Comparison of ENCODE assay signal across 22 cellular contexts in the genomic region with DNA sequence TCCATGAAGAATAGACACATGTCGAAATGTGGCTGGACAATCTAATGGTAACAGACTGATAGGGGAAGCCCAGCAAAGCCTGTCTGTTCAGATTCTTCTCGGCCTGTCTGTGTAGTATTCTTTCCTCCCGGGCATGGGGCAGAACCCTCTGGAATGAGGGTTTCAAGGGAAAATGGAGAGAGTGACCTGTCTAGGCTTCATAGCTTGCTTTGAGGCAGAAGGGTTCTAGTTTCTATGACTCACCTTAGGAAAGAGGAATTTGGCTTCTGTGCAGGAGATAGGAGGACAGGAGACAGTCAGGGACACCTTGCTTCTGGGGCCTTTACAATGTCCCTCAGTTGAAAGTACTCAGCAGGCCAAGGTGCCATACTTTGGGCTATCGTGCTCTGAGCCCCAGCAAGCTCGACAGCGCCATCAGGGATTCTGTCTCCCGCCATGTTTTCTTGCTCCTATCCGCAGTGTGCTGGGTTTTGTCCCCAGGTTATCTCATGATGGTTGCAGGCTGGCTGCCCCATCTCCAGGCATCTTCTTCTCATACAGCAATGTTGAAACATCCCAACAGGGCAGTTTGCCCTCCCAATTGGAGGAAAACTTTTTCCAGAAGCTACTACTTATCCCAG.
DNase-seq lines count a peak whose midpoint lies in the region; ATAC-seq, FAIRE-seq and TF ChIP-seq lines count a peak whose summit lies in the region.
"Had no signal": no experiment of that assay in that cellular context is flagged by ENCODE, and none has a peak within 500 bp of the region (broad histone marks: within the 10 kb centered on the region; RNA-seq: fewer than 3 reads in every experiment).

No MANE protein-coding gene starts in this region.

- H3K4me3 Mint-ChIP-seq in Caco-2 (ENCODE audit: unreplicated experiment), result no peak overlapping the region
- H3K4me3 Mint-ChIP-seq: B cell; CD4-positive, CD25-positive, alpha-beta regulatory T cell; CD8-positive, alpha-beta T cell had no signal

- no peak overlapping the region for H2AK5ac ChIP-seq in H1 (ENCODE audit: low read depth, low read length)
- H2AK5ac ChIP-seq in trophoblast cell (ENCODE audit: low read length), result no peak overlapping the region

- FAIRE-seq in H1 (lab: Jason Lieb, UNC), result no peak
- FAIRE-seq: A204.1, GM12892 had no signal

- H3K23ac ChIP-seq in H1 (ENCODE audit: insufficient read length) (no peak overlapping the region), trophoblast cell (ENCODE audit: low read length) (no peak overlapping the region)

- H2BK5ac ChIP-seq in H1 (ENCODE audit: low read depth, low read length), result no peak overlapping the region
- H2BK5ac ChIP-seq in trophoblast cell (ENCODE audit: low read depth, low read length, poor library complexity), result peak overlapping the region; percentile 87

- no peak for TF ChIP-seq EP300 in H1 (IDR thresholded peaks at IDR 0.05; ENCODE audit: borderline replicate concordance in 1 of 2, low read depth in 2 of 2, low read length in 2 of 2)

- no peak overlapping the region for H3K27ac ChIP-seq in PC-9
- H3K27ac ChIP-seq in H1 (ENCODE audit: low read depth, low read length), result no peak overlapping the region
- peak overlapping the region; percentile 86 for H3K27ac ChIP-seq in trophoblast cell (ENCODE audit: low read depth, low read length)
- H3K27ac ChIP-seq: 22Rv1, BLaER1, C4-2B had no signal

- H3K36me3 ChIP-seq in Caco-2 (ENCODE audit: control insufficient read depth, insufficient read depth, low read length) (no peaks in the 10 kb centered on the region), PC-9 (ENCODE audit: low read depth) (no peaks in the 10 kb centered on the region), H1 (ENCODE audit: control insufficient read depth in 2 of 4, insufficient read depth in 4 of 4, low read length in 3 of 4) (no peaks in the 10 kb centered on the region), trophoblast cell (ENCODE audit: control insufficient read depth in 1 of 2, insufficient read depth in 2 of 2, low read length in 2 of 2) (no peaks in the 10 kb centered on the region)
- H3K36me3 ChIP-seq: BLaER1 had no signal

- no peaks in the 10 kb centered on the region for H3K4me1 ChIP-seq in Caco-2
- peaks cover 16% of the 10 kb centered on the region for H3K4me1 ChIP-seq in PC-9 (replicated peaks; ENCODE audit: insufficient read depth)
- peaks cover 0 to 2% (median 0%) of the 10 kb centered on the region in 4 experiments; a peak in 2 of 7 replicates for H3K4me1 ChIP-seq in H1 (replicated peaks in 1 of 4; ENCODE audit: control insufficient read depth in 3 of 4, insufficient read depth in 4 of 4, low read length in 3 of 4)
- peaks cover 3 to 9% of the 10 kb centered on the region in 2 experiments for H3K4me1 ChIP-seq in trophoblast cell (ENCODE audit: control insufficient read depth in 1 of 2, insufficient read depth in 2 of 2, low read length in 2 of 2)
- H3K4me1 ChIP-seq: BLaER1 had no signal

- no peak overlapping the region for H3K56ac ChIP-seq in H1 (replicated peaks; ENCODE audit: insufficient read length, low read depth, low read length)

- H2BK20ac ChIP-seq in H1 (ENCODE audit: low read length), result peak overlapping the region; percentile 72; the same call in 1 of the 2 replicates

- H2BK15ac ChIP-seq in H1 (ENCODE audit: low read length), result no peak overlapping the region

- H4K12ac ChIP-seq in trophoblast cell (ENCODE audit: low read depth, low read length), result no peak overlapping the region

- H2BK12ac ChIP-seq in H1 (ENCODE audit: low read depth, low read length), result no peak overlapping the region; the same call in 1 of the 2 replicates
- H2BK12ac ChIP-seq in trophoblast cell (ENCODE audit: low read length), result no peak overlapping the region

- H3K18ac ChIP-seq in H1 (ENCODE audit: extremely low read depth, low read length) (no peak overlapping the region), trophoblast cell (ENCODE audit: low read length) (peak overlapping the region; percentile 4)

- POLR2A ChIA-PET in Caco-2 (lab: Charles Lee), result no interaction called here
- POLR2A ChIA-PET in PC-9 (lab: Charles Lee; ENCODE audit: unreplicated experiment), result no interaction called here
- POLR2A ChIA-PET in H1 (lab: Charles Lee; ENCODE audit: partially characterized antibody), result no interaction called here

- H4K5ac ChIP-seq in H1 (ENCODE audit: insufficient read length, low read depth, low read length), result no peak overlapping the region

- peaks cover 3% of the 10 kb centered on the region for H3K27me3 Mint-ChIP-seq in Caco-2 (ENCODE audit: insufficient read depth, unreplicated experiment)

- H3K9ac ChIP-seq in H1 (replicated peaks in 1 of 4; ENCODE audit: extremely low read depth in 1 of 4, low read depth in 3 of 4, low read length in 3 of 4) (no peak overlapping the region), trophoblast cell (ENCODE audit: low read length) (no peak overlapping the region)
- H3K9ac ChIP-seq: BLaER1 had no signal

- H2AFZ ChIP-seq in PC-9 (no peak overlapping the region), H1 (ENCODE audit: low read length) (peak overlapping the region; percentile 79; the same call in 1 of the 2 replicates), trophoblast cell (ENCODE audit: insufficient read depth, low read length, poor library complexity) (no peak overlapping the region)

- no peaks in the 10 kb centered on the region for H3K36me3 Mint-ChIP-seq in Caco-2 (ENCODE audit: insufficient read depth, unreplicated experiment)
- H3K36me3 Mint-ChIP-seq: CD4-positive, CD25-positive, alpha-beta regulatory T cell; CD8-positive, alpha-beta T cell had no signal

- intact Hi-C loops in Caco-2 (cut with micrococcal nuclease; ENCODE audit: unreplicated experiment) (no loop called here), PC-9 (cut with micrococcal nuclease; ENCODE audit: unreplicated experiment) (no loop called here)

- H3K23me2 ChIP-seq in H1 (ENCODE audit: low read depth, low read length), result no peaks in the 10 kb centered on the region

- H2BK120ac ChIP-seq in H1 (replicated peaks; ENCODE audit: low read depth, low read length) (no peak overlapping the region), trophoblast cell (ENCODE audit: insufficient read depth, low read length, poor library complexity) (peak overlapping the region; percentile 50)

- DNase-seq in Caco-2 (peak; percentile 7 to 39), PC-9 (peak; percentile 15 to 31), H1 (ENCODE audit: low read depth in 1 of 2, low spot score in 2 of 2) (no peak), trophoblast cell (peak; percentile 97 to 99), SKM-1 treated with dmso at 0.1 percent for 144 hours (lab: John Stamatoyannopoulos, UW; ENCODE audit: unreplicated experiment) (no peak), superior temporal gyrus (ENCODE audit: extremely low spot score) (no peak), GM03348 (ENCODE audit: low spot score) (no peak)
- DNase-seq: CD4-positive, CD25-positive, alpha-beta regulatory T cell; CD8-positive, alpha-beta T cell; DMS153; DND-41; GF-D8; GOT3; H7; HCEC 1CT had no signal

- H3K9me3 Mint-ChIP-seq in Caco-2 (ENCODE audit: unreplicated experiment), result no peaks in the 10 kb centered on the region
- H3K9me3 Mint-ChIP-seq: CD8-positive, alpha-beta T cell had no signal

- H3K27ac Mint-ChIP-seq in Caco-2 (ENCODE audit: unreplicated experiment), result no peak overlapping the region
- H3K27ac Mint-ChIP-seq: B cell; CD4-positive, CD25-positive, alpha-beta regulatory T cell; CD8-positive, alpha-beta T cell had no signal

- no peak for ATAC-seq in GM21528 (IDR thresholded peaks at IDR 0.05; ENCODE audit: low FRiP score, unreplicated experiment)
- ATAC-seq: CD8-positive, alpha-beta T cell had no signal

- no TSS peak for BruUV-seq in Caco-2 (replicated peaks; lab: Mats Ljungman, UMichigan)
- BruUV-seq in PC-9 (replicated peaks; lab: Mats Ljungman, UMichigan), result no TSS peak

- H4K8ac ChIP-seq in H1 (ENCODE audit: extremely low read depth, insufficient read depth, low read length) (no peak overlapping the region), trophoblast cell (ENCODE audit: low read depth, low read length) (peak overlapping the region; percentile 37)

- no peak overlapping the region for H3K4me3 ChIP-seq in Caco-2 (ENCODE audit: low read depth, low read length)
- no peak overlapping the region for H3K4me3 ChIP-seq in PC-9
- H3K4me3 ChIP-seq in H1 (ENCODE audit: extremely low read depth in 1 of 4, insufficient read depth in 2 of 4, low read depth in 3 of 4, low read length in 4 of 4), result no peak overlapping the region
- no peak overlapping the region for H3K4me3 ChIP-seq in trophoblast cell (ENCODE audit: low read depth, low read length)
- H3K4me3 ChIP-seq: BLaER1 had no signal

- no peaks in the 10 kb centered on the region for H3K79me1 ChIP-seq in H1 (ENCODE audit: low read depth, low read length)
- peaks cover 14% of the 10 kb centered on the region for H3K79me1 ChIP-seq in trophoblast cell (ENCODE audit: low read length)

- no peak for TF ChIP-seq POLR2A in H1 (IDR thresholded peaks at IDR 0.05; ENCODE audit: control extremely low read depth in 1 of 2, low read depth in 2 of 2, low read length in 2 of 2)

- no peak overlapping the region for H3K14ac ChIP-seq in H1 (ENCODE audit: insufficient read length)
- peak overlapping the region; percentile 11 for H3K14ac ChIP-seq in trophoblast cell (ENCODE audit: low read length)

- no peaks in the 10 kb centered on the region for H3K79me2 ChIP-seq in PC-9 (ENCODE audit: low read depth)
- no peaks in the 10 kb centered on the region for H3K79me2 ChIP-seq in H1 (ENCODE audit: control insufficient read depth in 1 of 2, insufficient read depth in 2 of 2, low read length in 2 of 2)
- H3K79me2 ChIP-seq in trophoblast cell (ENCODE audit: control insufficient read depth, insufficient read depth, low read length, poor library complexity), result no peaks in the 10 kb centered on the region

- WGBS in H1 (ENCODE audit: extremely low coverage in 1 of 2, insufficient coverage in 1 of 2, insufficient read length in 1 of 2, insufficient replicate concordance in 2 of 2, low coverage in 1 of 2, low lambda C conversion rate in 2 of 2, missing lambda C conversion rate in 1 of 2), 2 experiments, result 93% methylated on average over 8 of the region's 8 CpGs; no CpG with 5 or more reads in 1 of the 2 experiments
- WGBS in trophoblast cell (ENCODE audit: extremely low coverage, insufficient coverage, insufficient read length), result no CpG with 5 or more reads among the region's 8 CpGs

- H3F3A ChIP-seq in PC-9 (ENCODE audit: insufficient read depth, low read depth), result no peaks in the 10 kb centered on the region; the same call in 1 of the 2 replicates

- H3K4me2 ChIP-seq in PC-9 (no peak overlapping the region), H1 (ENCODE audit: insufficient read depth in 1 of 2, low read depth in 2 of 2, low read length in 2 of 2) (no peak overlapping the region), trophoblast cell (ENCODE audit: low read length) (no peak overlapping the region)
- H3K4me2 ChIP-seq: BLaER1 had no signal

- H3K9me3 ChIP-seq in Caco-2 (no peaks in the 10 kb centered on the region), PC-9 (ENCODE audit: insufficient read depth, low read depth) (peaks cover 4% of the 10 kb centered on the region; the same call in 1 of the 2 replicates), H1 (ENCODE audit: insufficient read depth in 2 of 2, low read depth in 1 of 2, low read length in 1 of 2) (no peaks in the 10 kb centered on the region), trophoblast cell (ENCODE audit: insufficient read depth, low read depth, low read length) (no peaks in the 10 kb centered on the region)
- H3K9me3 ChIP-seq: BLaER1 had no signal

- CTCF ChIA-PET in Caco-2 (lab: Charles Lee), result no interaction called here
- CTCF ChIA-PET in PC-9 (lab: Charles Lee), result no interaction called here
- CTCF ChIA-PET in H1 (lab: Charles Lee; ENCODE audit: partially characterized antibody), result interaction anchor here (0.8 to 1.3 kb wide), 4 partner anchors 9 to 27 kb away, joined by 3 to 4 read pairs (median 4); no protein-coding TSS in a partner anchor

- H4K91ac ChIP-seq in H1 (replicated peaks; ENCODE audit: insufficient read length, low read length) (peak overlapping the region; percentile 55), trophoblast cell (ENCODE audit: low read depth, low read length) (peak overlapping the region; percentile 40)

- H3K4me1 Mint-ChIP-seq in Caco-2 (ENCODE audit: low read depth, unreplicated experiment), result peaks cover 8% of the 10 kb centered on the region

- no peak for TF ChIP-seq RAD21 in H1 (IDR thresholded peaks at IDR 0.05 in 1 of 2, conservative IDR thresholded peaks at IDR 0.05 in 1 of 2; ENCODE audit: low read depth in 2 of 2, low read length in 2 of 2)

- H3K4ac ChIP-seq in H1 (replicated peaks; ENCODE audit: insufficient read length, low read depth, low read length) (no peak overlapping the region), trophoblast cell (ENCODE audit: low read depth, low read length) (no peak overlapping the region)

- no peaks in the 10 kb centered on the region for H3K9me2 ChIP-seq in PC-9 (ENCODE audit: insufficient read depth)

- TF ChIP-seq CTCF in Caco-2 (IDR thresholded peaks at IDR 0.05; ENCODE audit: insufficient read depth in 1 of 2, low read depth in 1 of 2, low read length in 1 of 2, severe bottlenecking in 1 of 2, unreplicated experiment in 1 of 2) (no peak), PC-9 (conservative IDR thresholded peaks at IDR 0.05) (no peak), H1 (IDR thresholded peaks at IDR 0.05; ENCODE audit: control extremely low read depth in 1 of 3, insufficient read depth in 1 of 3, low read depth in 1 of 3, low read length in 3 of 3) (no peak)

- H4K20me1 ChIP-seq in PC-9 (ENCODE audit: insufficient read depth) (no peaks in the 10 kb centered on the region), H1 (replicated peaks in 1 of 2; ENCODE audit: control insufficient read depth in 1 of 2, insufficient read depth in 2 of 2, low read length in 2 of 2) (no peaks in the 10 kb centered on the region)
- H4K20me1 ChIP-seq: BLaER1 had no signal

- no peaks in the 10 kb centered on the region for H3K27me3 ChIP-seq in Caco-2 (replicated peaks; ENCODE audit: control insufficient read depth, insufficient read depth, low read length)
- no peaks in the 10 kb centered on the region for H3K27me3 ChIP-seq in PC-9 (ENCODE audit: insufficient read depth, low read depth)
- H3K27me3 ChIP-seq in H1 (replicated peaks in 1 of 4; ENCODE audit: control insufficient read depth in 3 of 4, extremely low read depth in 1 of 4, insufficient read depth in 3 of 4, low read length in 3 of 4), result no peaks in the 10 kb centered on the region
- H3K27me3 ChIP-seq in trophoblast cell (ENCODE audit: insufficient read depth, low read length), result no peaks in the 10 kb centered on the region
- H3K27me3 ChIP-seq: BLaER1 had no signal

Comparison
In these comparisons a context has a peak if more than half of its experiments do, and no peak if none do; other contexts are left out.
1. DNase-seq: peak in Caco-2 (2 of 2), PC-9 (2 of 2) and trophoblast cell (2 of 2); none in H1 (0 of 2), SKM-1 treated with dmso at 0.1 percent for 144 hours (single experiment), superior temporal gyrus (single experiment) and GM03348 (single experiment).